ENCODE assay signal across 1 cellular context in the genomic region with DNA sequence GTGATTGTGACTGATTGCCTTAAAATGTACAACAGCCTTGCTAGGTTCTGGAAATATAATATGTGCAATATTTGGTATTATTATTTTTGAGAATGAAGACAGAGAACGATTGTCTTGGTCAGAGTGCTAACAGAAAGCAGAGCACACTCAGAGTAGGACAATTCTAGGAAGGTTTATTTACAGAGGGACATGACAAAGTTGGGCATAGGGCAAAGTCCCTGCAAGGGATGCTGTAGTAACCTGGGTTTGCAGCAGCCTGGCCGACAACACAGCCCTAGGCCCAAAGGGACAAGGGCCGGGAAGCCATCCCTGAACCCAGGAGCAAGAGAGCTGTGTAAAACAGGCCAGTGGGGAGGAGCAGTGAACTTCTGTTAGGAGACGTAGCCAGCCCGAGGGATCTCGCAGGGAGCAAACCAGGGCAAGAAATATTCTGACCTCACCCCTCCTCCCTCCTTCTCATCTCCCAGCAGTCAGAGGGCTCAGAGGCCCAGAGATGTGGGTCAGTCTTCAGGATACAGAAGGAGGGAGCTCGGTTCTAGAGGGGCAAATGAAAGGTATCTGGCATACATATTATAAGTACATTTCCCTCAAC.
A peak's percentile ranks its signal among the peaks of the same experiment; 100 is the strongest.
TF ChIP-seq lines count a peak whose summit lies in the region.

No MANE protein-coding gene starts in this region.

TF ChIP-seq in HepG2, 621 proteins besides CTCF, POLR2A, EP300 and RAD21:
- TF ChIP-seq ZEB1 (IDR thresholded peaks at IDR 0.05; ENCODE audit: insufficient replicate concordance, low read depth) (no peak), KAT2B (IDR thresholded peaks at IDR 0.05; ENCODE audit: borderline replicate concordance, low read depth, low read length) (no peak), SALL1 (CRISPR knock-in tag; IDR thresholded peaks at IDR 0.05) (peak; percentile 44; the same call in 1 of the 2 replicates), KDM5A (IDR thresholded peaks at IDR 0.05; ENCODE audit: borderline replicate concordance, low read length) (no peak), ZNF382 (CRISPR knock-in tag; IDR thresholded peaks at IDR 0.05; ENCODE audit: borderline replicate concordance) (no peak), POGZ (CRISPR knock-in tag; IDR thresholded peaks at IDR 0.05) (peak; percentile 25; the same call in 1 of the 2 replicates), FOXA3 (CRISPR knock-in tag; IDR thresholded peaks at IDR 0.05) (peak; percentile 63), GATAD2A (CRISPR knock-in tag; IDR thresholded peaks at IDR 0.05) (peak; percentile 55), CENPT (CRISPR knock-in tag; IDR thresholded peaks at IDR 0.05; ENCODE audit: low read depth) (no peak), PPARG (CRISPR knock-in tag; conservative IDR thresholded peaks at IDR 0.05) (0 out of 2 replicates have a peak, but pooled peaks have one; percentile 49), KDM5B (CRISPR knock-in tag; IDR thresholded peaks at IDR 0.05; ENCODE audit: borderline replicate concordance) (0 out of 2 replicates have a peak, but pooled peaks have one; percentile 13), HNF4G (IDR thresholded peaks at IDR 0.05; ENCODE audit: borderline replicate concordance, low read depth, low read length) (peak; percentile 60; the same call in 1 of the 2 replicates), HNF4G (CRISPR knock-in tag; IDR thresholded peaks at IDR 0.05; ENCODE audit: borderline replicate concordance, low read depth) (no peak), FOXJ3 (CRISPR knock-in tag; IDR thresholded peaks at IDR 0.05; ENCODE audit: borderline replicate concordance) (0 out of 2 replicates have a peak, but pooled peaks have one; percentile 20), ZNF205 (CRISPR knock-in tag; IDR thresholded peaks at IDR 0.05) (peak; percentile 95), ZMYM4 (CRISPR knock-in tag; IDR thresholded peaks at IDR 0.05) (peak; percentile 39; the same call in 1 of the 2 replicates), BCL6 (CRISPR knock-in tag; IDR thresholded peaks at IDR 0.05) (peak; percentile 43), ZFP62 (CRISPR knock-in tag; IDR thresholded peaks at IDR 0.05) (no peak), ZMYM3 (CRISPR knock-in tag; IDR thresholded peaks at IDR 0.05) (peak; percentile 22; the same call in 1 of the 2 replicates), HHEX (CRISPR knock-in tag; IDR thresholded peaks at IDR 0.05) (0 out of 2 replicates have a peak, but pooled peaks have one; percentile 21), SOX13 (IDR thresholded peaks at IDR 0.05) (no peak), SOX13 (CRISPR knock-in tag; conservative IDR thresholded peaks at IDR 0.05 in 1 of 2, IDR thresholded peaks at IDR 0.05 in 1 of 2) (peak in 1 of 2 experiments; percentile 43; a peak in 1 of 4 replicates), RXRB (CRISPR knock-in tag; IDR thresholded peaks at IDR 0.05; ENCODE audit: borderline replicate concordance) (0 out of 2 replicates have a peak, but pooled peaks have one; percentile 25), SOX6 (IDR thresholded peaks at IDR 0.05) (no peak), SOX6 (CRISPR knock-in tag; IDR thresholded peaks at IDR 0.05) (peak; percentile 9; the same call in 1 of the 2 replicates), CCAR2 (optimal IDR thresholded peaks at IDR 0.05; ENCODE audit: low read depth, low read length) (no peak), SOX5 (CRISPR knock-in tag; IDR thresholded peaks at IDR 0.05; ENCODE audit: borderline replicate concordance) (peak; percentile 28; the same call in 1 of the 2 replicates), HNF4A (CRISPR knock-in tag; IDR thresholded peaks at IDR 0.05) (peak; percentile 79), ATM (IDR thresholded peaks at IDR 0.05; ENCODE audit: borderline replicate concordance) (no peak), ETV5 (CRISPR knock-in tag; IDR thresholded peaks at IDR 0.05; ENCODE audit: borderline replicate concordance) (no peak), ZNF484 (CRISPR knock-in tag; IDR thresholded peaks at IDR 0.05; ENCODE audit: borderline replicate concordance, low read depth) (no peak), HDAC2 (CRISPR knock-in tag; IDR thresholded peaks at IDR 0.05) (peak; percentile 27; the same call in 1 of the 2 replicates), FOXA1 (IDR thresholded peaks at IDR 0.05) (no peak), FOXA1 (CRISPR knock-in tag; IDR thresholded peaks at IDR 0.05) (peak; percentile 43; the same call in 1 of the 2 replicates), RCOR2 (CRISPR knock-in tag; IDR thresholded peaks at IDR 0.05) (peak; percentile 74; the same call in 1 of the 2 replicates)
- TF ChIP-seq, protein P1, sequence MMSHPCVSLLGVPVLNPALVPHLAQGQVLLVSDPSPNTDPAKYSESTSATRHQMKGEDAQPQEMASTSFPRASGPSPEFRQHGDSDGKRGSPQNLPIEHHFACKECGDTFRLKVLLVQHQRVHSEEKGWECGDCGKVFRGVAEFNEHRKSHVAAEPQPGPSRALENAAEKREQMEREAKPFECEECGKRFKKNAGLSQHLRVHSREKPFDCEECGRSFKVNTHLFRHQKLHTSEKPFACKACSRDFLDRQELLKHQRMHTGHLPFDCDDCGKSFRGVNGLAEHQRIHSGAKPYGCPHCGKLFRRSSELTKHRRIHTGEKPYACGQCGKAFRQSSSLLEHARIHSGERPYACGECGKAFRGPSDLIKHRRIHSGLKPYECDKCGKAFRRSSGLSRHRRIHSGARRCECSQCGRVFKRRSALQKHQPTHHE (CRISPR knock-in tag; IDR thresholded peaks at IDR 0.05; ENCODE audit: borderline replicate concordance) = no peak
- TF ChIP-seq, protein P2, sequence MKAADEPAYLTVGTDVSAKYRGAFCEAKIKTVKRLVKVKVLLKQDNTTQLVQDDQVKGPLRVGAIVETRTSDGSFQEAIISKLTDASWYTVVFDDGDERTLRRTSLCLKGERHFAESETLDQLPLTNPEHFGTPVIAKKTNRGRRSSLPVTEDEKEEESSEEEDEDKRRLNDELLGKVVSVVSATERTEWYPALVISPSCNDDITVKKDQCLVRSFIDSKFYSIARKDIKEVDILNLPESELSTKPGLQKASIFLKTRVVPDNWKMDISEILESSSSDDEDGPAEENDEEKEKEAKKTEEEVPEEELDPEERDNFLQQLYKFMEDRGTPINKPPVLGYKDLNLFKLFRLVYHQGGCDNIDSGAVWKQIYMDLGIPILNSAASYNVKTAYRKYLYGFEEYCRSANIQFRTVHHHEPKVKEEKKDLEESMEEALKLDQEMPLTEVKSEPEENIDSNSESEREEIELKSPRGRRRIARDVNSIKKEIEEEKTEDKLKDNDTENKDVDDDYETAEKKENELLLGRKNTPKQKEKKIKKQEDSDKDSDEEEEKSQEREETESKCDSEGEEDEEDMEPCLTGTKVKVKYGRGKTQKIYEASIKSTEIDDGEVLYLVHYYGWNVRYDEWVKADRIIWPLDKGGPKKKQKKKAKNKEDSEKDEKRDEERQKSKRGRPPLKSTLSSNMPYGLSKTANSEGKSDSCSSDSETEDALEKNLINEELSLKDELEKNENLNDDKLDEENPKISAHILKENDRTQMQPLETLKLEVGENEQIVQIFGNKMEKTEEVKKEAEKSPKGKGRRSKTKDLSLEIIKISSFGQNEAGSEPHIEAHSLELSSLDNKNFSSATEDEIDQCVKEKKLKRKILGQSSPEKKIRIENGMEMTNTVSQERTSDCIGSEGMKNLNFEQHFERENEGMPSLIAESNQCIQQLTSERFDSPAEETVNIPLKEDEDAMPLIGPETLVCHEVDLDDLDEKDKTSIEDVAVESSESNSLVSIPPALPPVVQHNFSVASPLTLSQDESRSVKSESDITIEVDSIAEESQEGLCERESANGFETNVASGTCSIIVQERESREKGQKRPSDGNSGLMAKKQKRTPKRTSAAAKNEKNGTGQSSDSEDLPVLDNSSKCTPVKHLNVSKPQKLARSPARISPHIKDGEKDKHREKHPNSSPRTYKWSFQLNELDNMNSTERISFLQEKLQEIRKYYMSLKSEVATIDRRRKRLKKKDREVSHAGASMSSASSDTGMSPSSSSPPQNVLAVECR (CRISPR knock-in tag; IDR thresholded peaks at IDR 0.05; ENCODE audit: borderline replicate concordance) = 0 out of 2 replicates have a peak, but pooled peaks have one; percentile 20
- TF ChIP-seq, protein P3, sequence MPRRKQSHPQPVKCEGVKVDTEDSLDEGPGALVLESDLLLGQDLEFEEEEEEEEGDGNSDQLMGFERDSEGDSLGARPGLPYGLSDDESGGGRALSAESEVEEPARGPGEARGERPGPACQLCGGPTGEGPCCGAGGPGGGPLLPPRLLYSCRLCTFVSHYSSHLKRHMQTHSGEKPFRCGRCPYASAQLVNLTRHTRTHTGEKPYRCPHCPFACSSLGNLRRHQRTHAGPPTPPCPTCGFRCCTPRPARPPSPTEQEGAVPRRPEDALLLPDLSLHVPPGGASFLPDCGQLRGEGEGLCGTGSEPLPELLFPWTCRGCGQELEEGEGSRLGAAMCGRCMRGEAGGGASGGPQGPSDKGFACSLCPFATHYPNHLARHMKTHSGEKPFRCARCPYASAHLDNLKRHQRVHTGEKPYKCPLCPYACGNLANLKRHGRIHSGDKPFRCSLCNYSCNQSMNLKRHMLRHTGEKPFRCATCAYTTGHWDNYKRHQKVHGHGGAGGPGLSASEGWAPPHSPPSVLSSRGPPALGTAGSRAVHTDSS (CRISPR knock-in tag; conservative IDR thresholded peaks at IDR 0.05) = no peak
- TF ChIP-seq, protein P4, sequence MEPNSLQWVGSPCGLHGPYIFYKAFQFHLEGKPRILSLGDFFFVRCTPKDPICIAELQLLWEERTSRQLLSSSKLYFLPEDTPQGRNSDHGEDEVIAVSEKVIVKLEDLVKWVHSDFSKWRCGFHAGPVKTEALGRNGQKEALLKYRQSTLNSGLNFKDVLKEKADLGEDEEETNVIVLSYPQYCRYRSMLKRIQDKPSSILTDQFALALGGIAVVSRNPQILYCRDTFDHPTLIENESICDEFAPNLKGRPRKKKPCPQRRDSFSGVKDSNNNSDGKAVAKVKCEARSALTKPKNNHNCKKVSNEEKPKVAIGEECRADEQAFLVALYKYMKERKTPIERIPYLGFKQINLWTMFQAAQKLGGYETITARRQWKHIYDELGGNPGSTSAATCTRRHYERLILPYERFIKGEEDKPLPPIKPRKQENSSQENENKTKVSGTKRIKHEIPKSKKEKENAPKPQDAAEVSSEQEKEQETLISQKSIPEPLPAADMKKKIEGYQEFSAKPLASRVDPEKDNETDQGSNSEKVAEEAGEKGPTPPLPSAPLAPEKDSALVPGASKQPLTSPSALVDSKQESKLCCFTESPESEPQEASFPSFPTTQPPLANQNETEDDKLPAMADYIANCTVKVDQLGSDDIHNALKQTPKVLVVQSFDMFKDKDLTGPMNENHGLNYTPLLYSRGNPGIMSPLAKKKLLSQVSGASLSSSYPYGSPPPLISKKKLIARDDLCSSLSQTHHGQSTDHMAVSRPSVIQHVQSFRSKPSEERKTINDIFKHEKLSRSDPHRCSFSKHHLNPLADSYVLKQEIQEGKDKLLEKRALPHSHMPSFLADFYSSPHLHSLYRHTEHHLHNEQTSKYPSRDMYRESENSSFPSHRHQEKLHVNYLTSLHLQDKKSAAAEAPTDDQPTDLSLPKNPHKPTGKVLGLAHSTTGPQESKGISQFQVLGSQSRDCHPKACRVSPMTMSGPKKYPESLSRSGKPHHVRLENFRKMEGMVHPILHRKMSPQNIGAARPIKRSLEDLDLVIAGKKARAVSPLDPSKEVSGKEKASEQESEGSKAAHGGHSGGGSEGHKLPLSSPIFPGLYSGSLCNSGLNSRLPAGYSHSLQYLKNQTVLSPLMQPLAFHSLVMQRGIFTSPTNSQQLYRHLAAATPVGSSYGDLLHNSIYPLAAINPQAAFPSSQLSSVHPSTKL (CRISPR knock-in tag; IDR thresholded peaks at IDR 0.05) = peak; percentile 68
- TF ChIP-seq, protein P5, sequence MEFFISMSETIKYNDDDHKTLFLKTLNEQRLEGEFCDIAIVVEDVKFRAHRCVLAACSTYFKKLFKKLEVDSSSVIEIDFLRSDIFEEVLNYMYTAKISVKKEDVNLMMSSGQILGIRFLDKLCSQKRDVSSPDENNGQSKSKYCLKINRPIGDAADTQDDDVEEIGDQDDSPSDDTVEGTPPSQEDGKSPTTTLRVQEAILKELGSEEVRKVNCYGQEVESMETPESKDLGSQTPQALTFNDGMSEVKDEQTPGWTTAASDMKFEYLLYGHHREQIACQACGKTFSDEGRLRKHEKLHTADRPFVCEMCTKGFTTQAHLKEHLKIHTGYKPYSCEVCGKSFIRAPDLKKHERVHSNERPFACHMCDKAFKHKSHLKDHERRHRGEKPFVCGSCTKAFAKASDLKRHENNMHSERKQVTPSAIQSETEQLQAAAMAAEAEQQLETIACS (CRISPR knock-in tag; IDR thresholded peaks at IDR 0.05) = no peak
- TF ChIP-seq, protein P6, sequence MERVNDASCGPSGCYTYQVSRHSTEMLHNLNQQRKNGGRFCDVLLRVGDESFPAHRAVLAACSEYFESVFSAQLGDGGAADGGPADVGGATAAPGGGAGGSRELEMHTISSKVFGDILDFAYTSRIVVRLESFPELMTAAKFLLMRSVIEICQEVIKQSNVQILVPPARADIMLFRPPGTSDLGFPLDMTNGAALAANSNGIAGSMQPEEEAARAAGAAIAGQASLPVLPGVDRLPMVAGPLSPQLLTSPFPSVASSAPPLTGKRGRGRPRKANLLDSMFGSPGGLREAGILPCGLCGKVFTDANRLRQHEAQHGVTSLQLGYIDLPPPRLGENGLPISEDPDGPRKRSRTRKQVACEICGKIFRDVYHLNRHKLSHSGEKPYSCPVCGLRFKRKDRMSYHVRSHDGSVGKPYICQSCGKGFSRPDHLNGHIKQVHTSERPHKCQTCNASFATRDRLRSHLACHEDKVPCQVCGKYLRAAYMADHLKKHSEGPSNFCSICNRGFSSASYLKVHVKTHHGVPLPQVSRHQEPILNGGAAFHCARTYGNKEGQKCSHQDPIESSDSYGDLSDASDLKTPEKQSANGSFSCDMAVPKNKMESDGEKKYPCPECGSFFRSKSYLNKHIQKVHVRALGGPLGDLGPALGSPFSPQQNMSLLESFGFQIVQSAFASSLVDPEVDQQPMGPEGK (CRISPR knock-in tag; IDR thresholded peaks at IDR 0.05) = 0 out of 2 replicates have a peak, but pooled peaks have one; percentile 24
